17 cellular contexts compared by ENCODE assay signal in genomic region chr6:52513896-52514295, GRCh38.
A peak's percentile ranks its signal among the peaks of the same experiment; 100 is the strongest.
DNase-seq lines count a peak whose midpoint lies in the region; ATAC-seq, FAIRE-seq and TF ChIP-seq lines count a peak whose summit lies in the region.
"Had no signal": no experiment of that assay in that cellular context is flagged by ENCODE, and none has a peak within 500 bp of the region (broad histone marks: within the 10 kb centered on the region; RNA-seq: fewer than 3 reads in every experiment).

No MANE protein-coding gene starts in this region.

- H3K79me2 ChIP-seq in GM23338 (replicated peaks; ENCODE audit: insufficient read depth) = no peaks in the 10 kb centered on the region
- H3K79me2 ChIP-seq in astrocyte (ENCODE audit: insufficient read depth, low read length) = peaks cover 40% of the 10 kb centered on the region

- H3K4me2 ChIP-seq in GM23338 (no peak overlapping the region), astrocyte (ENCODE audit: low read length) (no peak overlapping the region)

- H3K4me1 Mint-ChIP-seq in GM23338 (peaks cover 52% of the 10 kb centered on the region), astrocyte (ENCODE audit: low read depth, unreplicated experiment) (peaks cover 89% of the 10 kb centered on the region)

- no peaks in the 10 kb centered on the region for H3K27me3 ChIP-seq in GM23338 (ENCODE audit: insufficient read depth)
- H3K27me3 ChIP-seq in astrocyte (ENCODE audit: insufficient read depth, low read length) = no peaks in the 10 kb centered on the region
- no peaks in the 10 kb centered on the region for H3K27me3 ChIP-seq in lower lobe of right lung (ENCODE audit: low read depth)
- no peaks in the 10 kb centered on the region for H3K27me3 ChIP-seq in subcutaneous abdominal adipose tissue (ENCODE audit: control insufficient read depth in 5 of 5, insufficient read depth in 4 of 5, low read length in 5 of 5)

- H4K20me1 ChIP-seq in GM23338 (replicated peaks; ENCODE audit: insufficient read depth) = 0 out of 2 replicates have a peak, but pooled peaks cover 2% of the 10 kb centered on the region
- H4K20me1 ChIP-seq in astrocyte (ENCODE audit: insufficient read depth, low read length) = no peaks in the 10 kb centered on the region

- no peaks in the 10 kb centered on the region for H3F3A ChIP-seq in GM23338 (replicated peaks; ENCODE audit: low read depth)

- peaks cover 27% of the 10 kb centered on the region for H3K36me3 Mint-ChIP-seq in GM23338 (ENCODE audit: low read depth)
- H3K36me3 Mint-ChIP-seq in astrocyte (ENCODE audit: low read depth, unreplicated experiment) = peaks cover 35% of the 10 kb centered on the region

- peaks cover 3% of the 10 kb centered on the region; the same call in 1 of the 2 replicates for H3K36me3 ChIP-seq in GM23338 (ENCODE audit: insufficient read depth)
- peaks cover 52% of the 10 kb centered on the region for H3K36me3 ChIP-seq in astrocyte (ENCODE audit: insufficient read depth, low read length)
- H3K36me3 ChIP-seq in lower lobe of right lung = peaks cover 41% of the 10 kb centered on the region
- peaks cover 4 to 38% (median 24%) of the 10 kb centered on the region in 5 donors for H3K36me3 ChIP-seq in subcutaneous abdominal adipose tissue (ENCODE audit: control insufficient read depth in 5 of 5, insufficient read depth in 5 of 5, low read length in 5 of 5)

- H2AFZ ChIP-seq in GM23338 (no peak overlapping the region), astrocyte (ENCODE audit: low read depth, low read length) (no peak overlapping the region)

- no peaks in the 10 kb centered on the region for H3K9me3 Mint-ChIP-seq in GM23338
- H3K9me3 Mint-ChIP-seq in astrocyte (ENCODE audit: unreplicated experiment) = no peaks in the 10 kb centered on the region
- H3K9me3 Mint-ChIP-seq: activated CD4-positive, alpha-beta memory T cell treated with anti-CD3 and anti-CD28 coated beads, Interleukin-2, amount 10 ng/mL, durations not matched to agents 7 days and 5 days; central memory CD8-positive, alpha-beta T cell; endodermal cell had no signal

- DNase-seq in GM23338 (ENCODE audit: low spot score) (no peak), astrocyte (ENCODE audit: low read depth) (no peak), lower lobe of right lung (no peak), NCI-H1092 (lab: John Stamatoyannopoulos, UW) (no peak), NCI-H2171 (lab: John Stamatoyannopoulos, UW) (no peak)
- no peak for DNase-seq in activated T-cell treated with anti-CD3 and anti-CD28 coated beads, Interleukin-2, amount 50 U/mL, for 1 hour
- DNase-seq: activated CD4-positive, alpha-beta memory T cell treated with anti-CD3 and anti-CD28 coated beads, Interleukin-2, amount 10 ng/mL, durations not matched to agents 7 days and 5 days; MM.1S; naive thymus-derived CD4-positive, alpha-beta T cell; NCI-H187; SHP77; stimulated activated naive CD4-positive, alpha-beta T cell had no signal

- peaks cover 18% of the 10 kb centered on the region for H3K4me1 ChIP-seq in GM23338 (ENCODE audit: insufficient read depth)
- peaks cover 86% of the 10 kb centered on the region for H3K4me1 ChIP-seq in astrocyte (ENCODE audit: insufficient read depth, low read length)
- H3K4me1 ChIP-seq in lower lobe of right lung = peaks cover 49% of the 10 kb centered on the region
- H3K4me1 ChIP-seq in subcutaneous abdominal adipose tissue (ENCODE audit: control insufficient read depth in 5 of 5, insufficient read depth in 5 of 5, low read length in 5 of 5) = peaks cover 3 to 60% (median 54%) of the 10 kb centered on the region in 5 donors

- H3K4me3 Mint-ChIP-seq in GM23338 (no peak overlapping the region), astrocyte (ENCODE audit: unreplicated experiment) (no peak overlapping the region)
- H3K4me3 Mint-ChIP-seq: activated CD4-positive, alpha-beta memory T cell treated with anti-CD3 and anti-CD28 coated beads, Interleukin-2, amount 10 ng/mL, durations not matched to agents 7 days and 5 days; central memory CD8-positive, alpha-beta T cell; endodermal cell; naive thymus-derived CD4-positive, alpha-beta T cell had no signal

- H3K9me2 ChIP-seq in GM23338 (ENCODE audit: insufficient read depth) = no peaks in the 10 kb centered on the region

- intact Hi-C loops in lower lobe of right lung (cut with DNase I) = no loop called here

- H3K9me3 ChIP-seq in astrocyte (ENCODE audit: insufficient read depth, low read depth, low read length) = no peaks in the 10 kb centered on the region
- no peaks in the 10 kb centered on the region for H3K9me3 ChIP-seq in lower lobe of right lung
- no peaks in the 10 kb centered on the region for H3K9me3 ChIP-seq in subcutaneous abdominal adipose tissue (ENCODE audit: control insufficient read depth in 5 of 5, low read length in 5 of 5)

- H3K27me3 Mint-ChIP-seq in GM23338 (ENCODE audit: insufficient read depth, low read depth, poor library complexity) (peaks cover 9% of the 10 kb centered on the region), astrocyte (ENCODE audit: low read depth, unreplicated experiment) (no peaks in the 10 kb centered on the region)
- H3K27me3 Mint-ChIP-seq: activated CD4-positive, alpha-beta memory T cell treated with anti-CD3 and anti-CD28 coated beads, Interleukin-2, amount 10 ng/mL, durations not matched to agents 7 days and 5 days; central memory CD8-positive, alpha-beta T cell; naive thymus-derived CD4-positive, alpha-beta T cell had no signal

- 0 out of 2 replicates have a peak overlapping the region, but pooled peaks have one; percentile 14 for H3K27ac Mint-ChIP-seq in GM23338
- peak overlapping the region; percentile 98 for H3K27ac Mint-ChIP-seq in astrocyte (ENCODE audit: unreplicated experiment)
- H3K27ac Mint-ChIP-seq: activated CD4-positive, alpha-beta memory T cell treated with anti-CD3 and anti-CD28 coated beads, Interleukin-2, amount 10 ng/mL, durations not matched to agents 7 days and 5 days; endodermal cell had no signal

- H3K27ac ChIP-seq in GM23338 (ENCODE audit: low read depth) = no peak overlapping the region
- peak overlapping the region; percentile 65 for H3K27ac ChIP-seq in astrocyte (ENCODE audit: low read depth, low read length)
- H3K27ac ChIP-seq in lower lobe of right lung = peak overlapping the region; percentile 4
- peak overlapping the region; percentile 75 for H3K27ac ChIP-seq in subcutaneous abdominal adipose tissue (ENCODE audit: low read depth, low read length)
- H3K27ac ChIP-seq: WERI-Rb-1 had no signal

- no peak for ATAC-seq in GM23338
- ATAC-seq in lower lobe of right lung = no peak
- no peak for ATAC-seq in GM21619 (IDR thresholded peaks at IDR 0.05; ENCODE audit: unreplicated experiment)
- ATAC-seq: naive thymus-derived CD4-positive, alpha-beta T cell had no signal

- TF ChIP-seq CTCF in GM23338 (conservative IDR thresholded peaks at IDR 0.05; ENCODE audit: low read depth in 2 of 2) (no peak), astrocyte (IDR thresholded peaks at IDR 0.05; ENCODE audit: insufficient read depth, low read depth, low read length) (no peak), lower lobe of right lung (IDR thresholded peaks at IDR 0.05) (no peak)

- H3K9ac ChIP-seq in astrocyte (ENCODE audit: low read length) (no peak overlapping the region), subcutaneous abdominal adipose tissue (ENCODE audit: low read length in 5 of 5) (peak overlapping the region in 1 of 5 donors; percentile 36)

- no peak for FAIRE-seq in astrocyte (lab: Jason Lieb, UNC)

- H3K4me3 ChIP-seq in GM23338 = no peak overlapping the region
- H3K4me3 ChIP-seq in astrocyte (ENCODE audit: insufficient read depth, low read depth, low read length) = no peak overlapping the region
- no peak overlapping the region for H3K4me3 ChIP-seq in lower lobe of right lung
- H3K4me3 ChIP-seq in subcutaneous abdominal adipose tissue (ENCODE audit: low read depth in 1 of 5, low read length in 5 of 5) = no peak overlapping the region

TF ChIP-seq in GM23338, 12 proteins besides CTCF, POLR2A, EP300 and RAD21 (continues in another document):
- no peak for TF ChIP-seq ZNF331 (CRISPR knock-in tag; IDR thresholded peaks at IDR 0.05; ENCODE audit: low read depth)
- TF ChIP-seq ETS1 (IDR thresholded peaks at IDR 0.05) = no peak
- no peak for TF ChIP-seq EZH2phosphoT487 (IDR thresholded peaks at IDR 0.05; ENCODE audit: unreplicated experiment)
- no peak for TF ChIP-seq REST (IDR thresholded peaks at IDR 0.05; ENCODE audit: unreplicated experiment)
- no peak for TF ChIP-seq NANOG (IDR thresholded peaks at IDR 0.05; ENCODE audit: borderline replicate concordance)
- TF ChIP-seq CREB1 (CRISPR knock-in tag; IDR thresholded peaks at IDR 0.05; ENCODE audit: low read depth) = no peak
- TF ChIP-seq ZNF114 (CRISPR knock-in tag; IDR thresholded peaks at IDR 0.05) = no peak
